ENCODE assay signal across 10 cellular contexts in the genomic region with DNA sequence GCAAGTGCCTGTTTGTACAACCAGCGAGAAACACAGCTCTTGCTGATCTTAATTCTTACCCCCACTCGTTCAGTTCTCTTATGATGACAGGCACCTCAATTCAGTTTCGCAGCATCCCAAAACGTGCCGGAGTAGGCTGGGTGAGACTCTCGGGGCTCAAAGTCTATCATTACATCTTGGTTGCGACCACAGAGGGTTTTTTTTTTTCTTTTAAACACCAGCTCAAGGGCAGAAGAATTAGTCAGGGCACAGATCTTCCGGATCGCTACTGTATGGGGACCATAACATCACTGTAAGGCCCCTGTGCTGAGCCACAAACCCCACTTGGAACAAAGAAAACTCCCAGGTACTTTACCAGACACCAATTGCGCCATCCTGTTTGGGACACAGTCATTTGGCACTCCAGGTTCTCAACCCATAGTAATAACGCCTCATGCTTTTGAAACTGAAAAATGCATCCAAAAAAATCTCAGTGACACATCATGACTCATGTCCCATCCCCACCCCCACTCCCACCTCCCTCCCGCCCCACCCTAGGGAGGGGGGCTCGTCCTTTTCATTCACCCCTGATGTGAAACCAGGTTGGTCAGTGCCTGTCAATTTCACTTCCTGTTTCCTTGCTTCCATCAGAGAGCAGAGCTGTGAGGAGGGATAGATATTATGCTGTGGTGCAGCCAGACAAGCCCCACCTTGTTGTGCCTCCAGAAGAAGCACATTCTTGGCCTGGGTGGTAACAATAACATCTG. TPM values are rescaled to one million over a fixed set of nuclear protein-coding genes. Genes with fewer than 3 reads are reported as not detected.
DNase-seq lines count a peak whose midpoint lies in the region; ATAC-seq, FAIRE-seq and TF ChIP-seq lines count a peak whose summit lies in the region.
"Had no signal": no experiment of that assay in that cellular context is flagged by ENCODE, and none has a peak within 500 bp of the region (broad histone marks: within the 10 kb centered on the region; RNA-seq: fewer than 3 reads in every experiment).

No MANE protein-coding gene starts in this region.

- H3K4me3 Mint-ChIP-seq in activated CD4-positive, alpha-beta T cell treated with anti-CD3 and anti-CD28 coated beads for 36 hours: peak overlapping the region; percentile 51
- H3K4me3 Mint-ChIP-seq: dendritic cell treated with granulocyte-macrophage colony-stimulating factor and Interleukin-4, amounts not matched to agents 40 ng/mL and 50 ng/mL, for 4 days had no signal

- peaks cover 83% of the 10 kb centered on the region for H3K36me3 Mint-ChIP-seq in activated CD4-positive, alpha-beta T cell treated with anti-CD3 and anti-CD28 coated beads for 36 hours (ENCODE audit: low read depth)

- peaks cover 94% of the 10 kb centered on the region for H3K4me1 Mint-ChIP-seq in activated CD4-positive, alpha-beta T cell treated with anti-CD3 and anti-CD28 coated beads for 36 hours

- peak overlapping the region; percentile 96 for H3K27ac Mint-ChIP-seq in activated CD4-positive, alpha-beta T cell treated with anti-CD3 and anti-CD28 coated beads for 36 hours
- H3K27ac Mint-ChIP-seq: dendritic cell treated with granulocyte-macrophage colony-stimulating factor and Interleukin-4, amounts not matched to agents 40 ng/mL and 50 ng/mL, for 4 days had no signal

- TF ChIP-seq POLR2A in A549 (IDR thresholded peaks at IDR 0.05; ENCODE audit: low read length): no peak

- WGBS in A549 (ENCODE audit: missing lambda C conversion rate): 58% methylated on average over 11 of the region's 13 CpGs

- intact Hi-C loops in activated CD4-positive, alpha-beta T cell treated with anti-CD3 and anti-CD28 coated beads for 36 hours (cut with DNase I, micrococcal nuclease): loop anchor here (1.0 to 5.0 kb wide), 18 partner anchors 18 to 144 kb away; a partner anchor contains a TSS

- H3K9me3 Mint-ChIP-seq in activated CD4-positive, alpha-beta T cell treated with anti-CD3 and anti-CD28 coated beads for 36 hours (ENCODE audit: low read depth): no peaks in the 10 kb centered on the region
- H3K9me3 Mint-ChIP-seq: dendritic cell treated with granulocyte-macrophage colony-stimulating factor and Interleukin-4, amounts not matched to agents 40 ng/mL and 50 ng/mL, for 4 days had no signal

- no peak overlapping the region for H3K4me3 ChIP-seq in A549
- H3K4me3 ChIP-seq: vagina had no signal

- no peaks in the 10 kb centered on the region for H3K9me3 ChIP-seq in A549
- H3K9me3 ChIP-seq: vagina had no signal

- POLR2A ChIA-PET in A549 (lab: Yijun Ruan, JAX): no interaction called here
- POLR2A ChIA-PET in activated CD4-positive, alpha-beta T cell treated with anti-CD3 and anti-CD28 coated beads for 36 hours (lab: Charles Lee): interaction anchor here (0.6 to 2.3 kb wide), 29 partner anchors 9 to 148 kb away, joined by 3 to 49 read pairs (median 9); no protein-coding TSS in a partner anchor

- no peak for TF ChIP-seq CTCF in A549 (IDR thresholded peaks at IDR 0.05)
- no peak for TF ChIP-seq CTCF in GM20000 (IDR thresholded peaks at IDR 0.05; ENCODE audit: extremely low read depth, missing control alignments)

- H3K27ac ChIP-seq in A549: no peak overlapping the region
- H3K27ac ChIP-seq: vagina had no signal

- peak overlapping the region; percentile 25; the same call in 1 of the 3 replicates for H3K4me2 ChIP-seq in A549

- H3K27me3 Mint-ChIP-seq in activated CD4-positive, alpha-beta T cell treated with anti-CD3 and anti-CD28 coated beads for 36 hours: no peaks in the 10 kb centered on the region

- TF ChIP-seq EP300 in A549 (IDR thresholded peaks at IDR 0.05): no peak

- no peak for TF ChIP-seq RAD21 in A549 (conservative IDR thresholded peaks at IDR 0.05 in 1 of 2, IDR thresholded peaks at IDR 0.05 in 1 of 2)

- no peak for DNase-seq in A549 (ENCODE audit: low read depth in 1 of 2, low spot score in 1 of 2)
- peak; percentile 71 for DNase-seq in GM20000 (ENCODE audit: low spot score)
- peak; percentile 93 for DNase-seq in activated CD4-positive, alpha-beta T cell treated with anti-CD3 and anti-CD28 coated beads for 36 hours
- DNase-seq in effector CD8-positive, alpha-beta T cell (lab: John Stamatoyannopoulos, UW): peak; percentile 14
- DNase-seq in stimulated activated CD8-positive, alpha-beta memory T cell treated with anti-CD3 and anti-CD28 coated beads, Interleukin-2, amount 100 ng/mL, for 48 hours (ENCODE audit: low read depth in 2 of 2): peak; percentile 63 to 73
- DNase-seq in NCI-H2081 (lab: John Stamatoyannopoulos, UW): no peak
- DNase-seq in NCI-H1694 treated with DMSO at 0.1 percent for 48 hours (lab: John Stamatoyannopoulos, UW): no peak

- CTCF ChIA-PET in A549 (lab: Yijun Ruan, JAX): interaction anchor here (1.0 kb wide), 1 partner anchor 9 kb away, joined by 3 read pairs; no protein-coding TSS in a partner anchor
- CTCF ChIA-PET in activated CD4-positive, alpha-beta T cell treated with anti-CD3 and anti-CD28 coated beads for 36 hours (lab: Charles Lee): interaction anchor here (0.6 to 2.6 kb wide), 16 partner anchors 19 to 91 kb away, joined by 3 to 14 read pairs (median 3); no protein-coding TSS in a partner anchor

- ATAC-seq in A549 (no peak; a peak in 1 of 6 replicates), HG03558 (IDR thresholded peaks at IDR 0.05; ENCODE audit: extremely low read depth, unreplicated experiment) (peak; percentile 58)
- ATAC-seq in activated CD4-positive, alpha-beta T cell treated with anti-CD3 and anti-CD28 coated beads for 36 hours: peak; percentile 79

- no peak for FAIRE-seq in A549 (lab: Jason Lieb, UNC)

- peaks cover 8% of the 10 kb centered on the region; the same call in 2 of the 3 replicates for H3K4me1 ChIP-seq in A549

TF ChIP-seq in A549, 52 proteins besides CTCF, POLR2A, EP300 and RAD21:
- TF ChIP-seq ZSCAN20 (CRISPR knock-in tag; IDR thresholded peaks at IDR 0.05): no peak
- peak in 1 of 2 experiments; percentile 36; a peak in 1 of 4 replicates for TF ChIP-seq CEBPB (IDR thresholded peaks at IDR 0.05)

RNA-seq across cellular contexts. Expression of a gene that starts 41.0 kb away (rescaled TPM):
- polyA plus RNA-seq in A549 (2011; rRNA removed) (0.04 TPM in 1 of 2 replicates, not detected in the other), A549 (2017; fragmentation: RNase III; extraction: RNeasy Plus Mini Kit Qiagen cat#74134 plus additional on column Dnase treatment) (not detected in 3 replicates)
- not detected in 2 replicates for polyA plus RNA-seq in A549 (2012; cell fraction: cytosol; rRNA removed)
- not detected in 2 replicates for polyA plus RNA-seq in A549 (2012; cell fraction: nucleus; rRNA removed)
- polyA minus RNA-seq in A549 (2011; rRNA and poly(A)+ RNA removed): not detected in 2 replicates
- 100 to 1,000 TPM; 298 to 399 TPM for total RNA-seq in activated CD4-positive, alpha-beta T cell treated with anti-CD3 and anti-CD28 coated beads for 36 hours

Comparison
In these comparisons a context has a peak if more than half of its experiments do, and no peak if none do; other contexts are left out.
1. ATAC-seq: peak in HG03558 (single experiment) and activated CD4-positive, alpha-beta T cell treated with anti-CD3 and anti-CD28 coated beads for 36 hours (single experiment); none in A549 (0 of 2).
2. DNase-seq: peak in GM20000 (single experiment), activated CD4-positive, alpha-beta T cell treated with anti-CD3 and anti-CD28 coated beads for 36 hours (single experiment), effector CD8-positive, alpha-beta T cell (single experiment) and stimulated activated CD8-positive, alpha-beta memory T cell treated with anti-CD3 and anti-CD28 coated beads, Interleukin-2, amount 100 ng/mL, for 48 hours (2 of 2); none in A549 (0 of 2), NCI-H2081 (0 of 2) and NCI-H1694 treated with DMSO at 0.1 percent for 48 hours (single experiment).